ENCODE assay signal across 21 cellular contexts in genomic region chr2:136127356-136127755, GRCh38. TPM values are rescaled to one million over a fixed set of nuclear protein-coding genes. Genes with fewer than 3 reads are reported as not detected.
A peak's percentile ranks its signal among the peaks of the same experiment; 100 is the strongest.
DNase-seq lines count a peak whose midpoint lies in the region; ATAC-seq and TF ChIP-seq lines count a peak whose summit lies in the region.
"Had no signal": no experiment of that assay in that cellular context is flagged by ENCODE, and none has a peak within 500 bp of the region (broad histone marks: within the 10 kb centered on the region; RNA-seq: fewer than 3 reads in every experiment).

No MANE protein-coding gene starts in this region.

- ATAC-seq in CD4-positive, alpha-beta T cell (ENCODE audit: poor library complexity), result no peak
- ATAC-seq in DND-41 (ENCODE audit: insufficient read depth, low read depth) (peak; percentile 14; the same call in 1 of the 3 replicates), GM21360 (IDR thresholded peaks at IDR 0.05; ENCODE audit: unreplicated experiment) (no peak), GM18873 (IDR thresholded peaks at IDR 0.05; ENCODE audit: low FRiP score, unreplicated experiment) (no peak), GM21515 (IDR thresholded peaks at IDR 0.05; ENCODE audit: unreplicated experiment) (no peak)
- no peak for ATAC-seq in activated T-cell treated with anti-CD3 and anti-CD28 coated beads, Interleukin-2, amount 50 U/mL, for 72 hours (replicated peaks in 1 of 2)
- ATAC-seq in naive thymus-derived CD8-positive, alpha-beta T cell, result peak; percentile 6 to 8
- ATAC-seq: left cardiac atrium had no signal

- POLR2A ChIA-PET in CD4-positive, alpha-beta T cell (lab: Charles Lee), result interaction anchor here (0.7 to 11.1 kb wide), 4 partner anchors 12 to 200 kb away, joined by 3 to 488 read pairs (median 77); partner anchors contain the start of gene CXCR4
- POLR2A ChIA-PET in naive thymus-derived CD8-positive, alpha-beta T cell (lab: Charles Lee), result interaction anchor here (0.7 to 17.3 kb wide), 12 partner anchors 8 to 255 kb away, joined by 3 to 703 read pairs (median 4); partner anchors contain the start of gene CXCR4

- TF ChIP-seq CTCF in CD4-positive, alpha-beta T cell (IDR thresholded peaks at IDR 0.05), result no peak
- no peak for TF ChIP-seq CTCF in DND-41 (IDR thresholded peaks at IDR 0.05; ENCODE audit: borderline replicate concordance, extremely low read depth, low read length, poor library complexity, severe bottlenecking)

- no peaks in the 10 kb centered on the region for H3K27me3 Mint-ChIP-seq in CD4-positive, alpha-beta T cell
- H3K27me3 Mint-ChIP-seq in activated T-cell treated with anti-CD3 and anti-CD28 coated beads, Interleukin-2, amount 50 U/mL, for 72 hours (ENCODE audit: low read depth), result peaks cover 15% of the 10 kb centered on the region
- H3K27me3 Mint-ChIP-seq in naive thymus-derived CD8-positive, alpha-beta T cell, result no peaks in the 10 kb centered on the region
- H3K27me3 Mint-ChIP-seq: progenitor cell of endocrine pancreas had no signal

- H3K36me3 Mint-ChIP-seq in CD4-positive, alpha-beta T cell (ENCODE audit: low read depth), result peaks cover 5% of the 10 kb centered on the region
- H3K36me3 Mint-ChIP-seq in activated T-cell treated with anti-CD3 and anti-CD28 coated beads, Interleukin-2, amount 50 U/mL, for 72 hours (ENCODE audit: insufficient read depth in 2 of 2), result peaks cover 0 to 3% of the 10 kb centered on the region in 2 donors
- no peaks in the 10 kb centered on the region for H3K36me3 Mint-ChIP-seq in naive thymus-derived CD8-positive, alpha-beta T cell

- no peak overlapping the region for H3K4me3 ChIP-seq in DND-41 (ENCODE audit: low read depth in 1 of 2, low read length in 2 of 2)
- H3K4me3 ChIP-seq: breast epithelium, colonic mucosa, stomach, transverse colon had no signal

- no peak overlapping the region for H3K9ac ChIP-seq in DND-41 (ENCODE audit: low read depth, low read length)

- no peaks in the 10 kb centered on the region for H3K27me3 ChIP-seq in CD4-positive, alpha-beta T cell (ENCODE audit: control insufficient read depth, insufficient read depth, low read length)
- no peaks in the 10 kb centered on the region for H3K27me3 ChIP-seq in DND-41 (ENCODE audit: insufficient read depth, low read length, poor library complexity)
- H3K27me3 ChIP-seq: breast epithelium, colonic mucosa had no signal

- no peaks in the 10 kb centered on the region for H3K9me3 ChIP-seq in CD4-positive, alpha-beta T cell (ENCODE audit: control insufficient read depth, low read length)
- H3K9me3 ChIP-seq in DND-41 (ENCODE audit: insufficient read depth, low read length, severe bottlenecking), result no peaks in the 10 kb centered on the region
- H3K9me3 ChIP-seq: breast epithelium, colonic mucosa, stomach, transverse colon had no signal

- peak overlapping the region; percentile 47 for H3K4me3 Mint-ChIP-seq in CD4-positive, alpha-beta T cell
- H3K4me3 Mint-ChIP-seq in activated T-cell treated with anti-CD3 and anti-CD28 coated beads, Interleukin-2, amount 50 U/mL, for 72 hours, result peak overlapping the region; percentile 18 to 47
- H3K4me3 Mint-ChIP-seq in naive thymus-derived CD8-positive, alpha-beta T cell, result peak overlapping the region; percentile 65 to 91 (median 83)

- 0 out of 2 replicates have a peak, but pooled peaks cover 2% of the 10 kb centered on the region for H3K79me2 ChIP-seq in DND-41 (ENCODE audit: insufficient read depth, low read length)

- intact Hi-C loops in CD4-positive, alpha-beta T cell (cut with DNase I, micrococcal nuclease), result no loop called here

- no peaks in the 10 kb centered on the region for H4K20me1 ChIP-seq in DND-41 (ENCODE audit: insufficient read depth, low read length)

- no peak for DNase-seq in CD4-positive, alpha-beta T cell
- peak; percentile 44 for DNase-seq in DND-41
- no peak for DNase-seq in activated T-cell treated with anti-CD3 and anti-CD28 coated beads, Interleukin-2, amount 50 U/mL, for 72 hours
- DNase-seq in naive thymus-derived CD8-positive, alpha-beta T cell, result peak in 6 of 10 donors; percentile 57 to 83 (median 67)
- DNase-seq: activated CD4-positive, alpha-beta T cell treated with anti-CD3 and anti-CD28 coated beads for 4 hours; activated effector memory CD4-positive, alpha-beta T cell treated with Interleukin-2 at 50 U/mL for 16 hours; amniotic stem cell; colonic mucosa; left cardiac atrium; NCI-H1105; NCI-H2029; NCI-H446; nephron progenitor cell; SIG-M5; stomach; transverse colon had no signal

- CTCF ChIA-PET in CD4-positive, alpha-beta T cell (lab: Charles Lee), result no interaction called here

- H3K4me2 ChIP-seq in DND-41 (ENCODE audit: insufficient read depth, low read length), result no peak overlapping the region

- H3K27ac ChIP-seq in CD4-positive, alpha-beta T cell (ENCODE audit: low read depth, low read length), result peak overlapping the region; percentile 99
- peak overlapping the region; percentile 6; the same call in 1 of the 2 replicates for H3K27ac ChIP-seq in DND-41 (ENCODE audit: low read length)
- H3K27ac ChIP-seq: breast epithelium, colonic mucosa had no signal

- peaks cover 81% of the 10 kb centered on the region for H3K4me1 ChIP-seq in DND-41 (ENCODE audit: insufficient read depth, low read length)
- H3K4me1 ChIP-seq: breast epithelium, colonic mucosa had no signal

- H3K9me3 Mint-ChIP-seq in CD4-positive, alpha-beta T cell, result no peaks in the 10 kb centered on the region
- no peaks in the 10 kb centered on the region for H3K9me3 Mint-ChIP-seq in activated T-cell treated with anti-CD3 and anti-CD28 coated beads, Interleukin-2, amount 50 U/mL, for 72 hours
- no peaks in the 10 kb centered on the region for H3K9me3 Mint-ChIP-seq in naive thymus-derived CD8-positive, alpha-beta T cell
- H3K9me3 Mint-ChIP-seq: nephron progenitor cell had no signal

- H2AFZ ChIP-seq in DND-41 (ENCODE audit: low read depth, low read length), result no peak overlapping the region

- no peaks in the 10 kb centered on the region for H3K36me3 ChIP-seq in DND-41 (ENCODE audit: insufficient read depth, low read length)
- H3K36me3 ChIP-seq: breast epithelium, colonic mucosa, stomach, transverse colon had no signal

- H3K27ac Mint-ChIP-seq in CD4-positive, alpha-beta T cell, result peak overlapping the region; percentile 97
- H3K27ac Mint-ChIP-seq in activated T-cell treated with anti-CD3 and anti-CD28 coated beads, Interleukin-2, amount 50 U/mL, for 72 hours, result no peak overlapping the region
- peak overlapping the region; percentile 99 to 100 (median 100) for H3K27ac Mint-ChIP-seq in naive thymus-derived CD8-positive, alpha-beta T cell
- H3K27ac Mint-ChIP-seq: nephron progenitor cell, progenitor cell of endocrine pancreas had no signal

- peaks cover 97% of the 10 kb centered on the region for H3K4me1 Mint-ChIP-seq in CD4-positive, alpha-beta T cell (ENCODE audit: low read depth)
- peaks cover 94% of the 10 kb centered on the region for H3K4me1 Mint-ChIP-seq in activated T-cell treated with anti-CD3 and anti-CD28 coated beads, Interleukin-2, amount 50 U/mL, for 72 hours (ENCODE audit: low read depth)
- peaks cover 61 to 100% (median 97%) of the 10 kb centered on the region in 4 donors for H3K4me1 Mint-ChIP-seq in naive thymus-derived CD8-positive, alpha-beta T cell

RNA-seq across cellular contexts. Expression of gene CXCR4, which starts 9.4 kb away (rescaled TPM):
- 1,000 to 10,000 TPM; 1,661 to 1,739 TPM for total RNA-seq in CD4-positive, alpha-beta T cell
- 100 to 1,000 TPM; 221 to 338 TPM for total RNA-seq in activated T-cell treated with anti-CD3 and anti-CD28 coated beads, Interleukin-2, amount 50 U/mL, for 72 hours
- total RNA-seq in naive thymus-derived CD8-positive, alpha-beta T cell, result 100 to 1,000 TPM; 366 TPM
- polyA plus RNA-seq in naive thymus-derived CD8-positive, alpha-beta T cell, result 1,000 to 10,000 TPM in 1 of 3 donors, 100 to 1,000 TPM in 2; 439 to 1,161 (median 485) TPM

Comparison
In these comparisons a context has a peak if more than half of its experiments do, and no peak if none do; other contexts are left out.
1. ATAC-seq: peak in DND-41 (single experiment) and naive thymus-derived CD8-positive, alpha-beta T cell (2 of 2); none in CD4-positive, alpha-beta T cell (single experiment), activated T-cell treated with anti-CD3 and anti-CD28 coated beads, Interleukin-2, amount 50 U/mL, for 72 hours (0 of 2), GM21360 (single experiment), GM18873 (single experiment) and GM21515 (single experiment).
2. DNase-seq: peak in DND-41 (single experiment) and naive thymus-derived CD8-positive, alpha-beta T cell (6 of 10); none in CD4-positive, alpha-beta T cell (0 of 10) and activated T-cell treated with anti-CD3 and anti-CD28 coated beads, Interleukin-2, amount 50 U/mL, for 72 hours (0 of 2).
3. H3K4me3 Mint-ChIP-seq: peak in every context shown above with its lines; median percentile 83 in naive thymus-derived CD8-positive, alpha-beta T cell; 47 in CD4-positive, alpha-beta T cell; 32 in activated T-cell treated with anti-CD3 and anti-CD28 coated beads, Interleukin-2, amount 50 U/mL, for 72 hours.
4. RNA of gene CXCR4, which starts 9.4 kb away (total RNA-seq): 1,661 to 1,739 TPM in CD4-positive, alpha-beta T cell; 366 TPM in naive thymus-derived CD8-positive, alpha-beta T cell and 221 to 338 TPM in activated T-cell treated with anti-CD3 and anti-CD28 coated beads, Interleukin-2, amount 50 U/mL, for 72 hours; every median in the first group is over 4 times any median in the second.